Comparison of ENCODE assay signal across 1 cellular context in the genomic region with DNA sequence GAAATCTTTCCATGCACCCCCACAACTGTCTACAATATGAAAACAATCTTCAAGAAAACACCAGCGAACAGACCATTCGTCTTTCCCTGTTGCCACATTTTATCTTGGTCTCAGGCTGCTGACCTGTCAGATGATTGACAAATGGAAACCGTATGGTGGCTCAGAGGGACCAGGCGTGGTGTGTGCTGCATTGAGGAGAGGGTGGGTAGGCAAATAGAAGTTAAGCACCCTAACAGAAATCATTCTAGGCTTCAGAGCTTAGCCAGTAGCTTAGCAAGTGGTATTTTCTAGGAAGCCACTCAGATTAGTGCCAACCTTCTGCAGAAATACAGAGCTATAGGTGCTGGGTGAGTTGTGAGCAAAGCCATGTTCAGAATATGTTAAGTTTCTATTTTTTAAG.
TF ChIP-seq lines count a peak whose summit lies in the region.

No MANE protein-coding gene starts in this region.

TF ChIP-seq in SK-N-SH treated with all-trans-retinoic acid at 6 μM for 48 hours, 23 proteins besides CTCF, POLR2A, EP300 and RAD21 (continued from another document):
- no peak for TF ChIP-seq CSRNP3 (CRISPR knock-in tag; IDR thresholded peaks at IDR 0.05)
- no peak for TF ChIP-seq RARB (CRISPR knock-in tag; IDR thresholded peaks at IDR 0.05)
- no peak for TF ChIP-seq ZNF8 (CRISPR knock-in tag; IDR thresholded peaks at IDR 0.05)
- no peak for TF ChIP-seq PPARA (CRISPR knock-in tag; IDR thresholded peaks at IDR 0.05; ENCODE audit: borderline replicate concordance)
- TF ChIP-seq TSHZ2 (CRISPR knock-in tag; IDR thresholded peaks at IDR 0.05) = no peak
- TF ChIP-seq SNAI2 (CRISPR knock-in tag; IDR thresholded peaks at IDR 0.05) = no peak
- TF ChIP-seq ESRRG (CRISPR knock-in tag; IDR thresholded peaks at IDR 0.05) = no peak
- no peak for TF ChIP-seq ZNF565 (CRISPR knock-in tag; conservative IDR thresholded peaks at IDR 0.05; ENCODE audit: low read depth)
- no peak for TF ChIP-seq TOX (CRISPR knock-in tag; IDR thresholded peaks at IDR 0.05; ENCODE audit: borderline replicate concordance)
